8 cellular contexts compared by ENCODE assay signal in the genomic region with DNA sequence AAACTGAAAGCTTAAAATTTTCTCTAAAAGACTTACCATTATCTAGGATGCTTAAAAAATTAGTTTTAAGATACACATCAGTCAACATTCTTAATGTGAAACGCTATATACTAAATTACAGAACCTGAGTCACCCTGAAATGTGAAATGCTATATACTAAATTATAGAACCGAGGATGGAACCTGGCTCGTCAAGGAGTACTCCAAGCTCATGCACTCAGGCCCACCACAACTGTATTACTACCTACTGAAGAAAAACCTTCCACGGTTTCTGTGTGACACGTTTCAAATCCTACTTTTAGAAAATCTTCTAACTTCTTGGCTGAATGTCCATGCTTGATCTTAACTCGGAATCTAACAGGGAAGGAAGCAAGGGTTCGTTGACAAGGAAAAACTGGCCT. TPM values are rescaled to one million over a fixed set of nuclear protein-coding genes. Genes with fewer than 3 reads are reported as not detected.
A peak's percentile ranks its signal among the peaks of the same experiment; 100 is the strongest.
DNase-seq lines count a peak whose midpoint lies in the region; TF ChIP-seq lines count a peak whose summit lies in the region.

No MANE protein-coding gene starts in this region.

- H3K27ac ChIP-seq in esophagus muscularis mucosa (replicated peaks in 1 of 4) = peak overlapping the region; percentile 93 to 94 (median 94)

- TF ChIP-seq POLR2A in esophagus muscularis mucosa (IDR thresholded peaks at IDR 0.05; ENCODE audit: low read depth) = no peak

- H3K4me1 ChIP-seq in esophagus muscularis mucosa = peaks cover 30 to 68% (median 60%) of the 10 kb centered on the region in 4 donors

- no peak for TF ChIP-seq CTCF in esophagus muscularis mucosa (IDR thresholded peaks at IDR 0.05)
- TF ChIP-seq CTCF in retinal pigment epithelial cell (conservative IDR thresholded peaks at IDR 0.05; ENCODE audit: low read depth, low read length) = no peak
- TF ChIP-seq CTCF in GM10248 (IDR thresholded peaks at IDR 0.05; ENCODE audit: control extremely low read depth, extremely low read depth, low read depth, missing control alignments) = no peak

- H3K9me3 ChIP-seq in esophagus muscularis mucosa = no peaks in the 10 kb centered on the region

- DNase-seq in RPMI7951 (ENCODE audit: low read depth) (peak; percentile 2), esophagus muscularis mucosa (ENCODE audit: extremely low spot score) (no peak), retinal pigment epithelial cell (ENCODE audit: low read depth) (no peak), NCI-H2029 treated with DMSO at 0.1 percent for 48 hours (lab: John Stamatoyannopoulos, UW) (no peak), KBM-7 (no peak), SIG-M5 (lab: John Stamatoyannopoulos, UW) (no peak), GM10248 (ENCODE audit: extremely low spot score) (no peak)

- H3K4me3 ChIP-seq in GM08714 (ENCODE audit: low read length) (peak overlapping the region; percentile 89), esophagus muscularis mucosa (peak overlapping the region; percentile 75 to 94 (median 87)), retinal pigment epithelial cell (ENCODE audit: low read length) (peak overlapping the region; percentile 87)

- WGBS in esophagus muscularis mucosa = 16% methylated on average over 7 of the region's 7 CpGs

- no peak for TF ChIP-seq EP300 in esophagus muscularis mucosa (IDR thresholded peaks at IDR 0.05)

- POLR2A ChIA-PET in GM10248 (lab: Yijun Ruan, JAX) = no interaction called here

- H3K27me3 ChIP-seq in esophagus muscularis mucosa = no peaks in the 10 kb centered on the region

- CTCF ChIA-PET in GM10248 (lab: Yijun Ruan, JAX) = interaction anchor here (1.0 to 2.9 kb wide), 7 partner anchors 10 to 715 kb away, joined by 3 to 7 read pairs (median 4); no protein-coding TSS in a partner anchor

- in situ Hi-C loops in KBM-7 (cut with MboI; ENCODE audit: low pct_unique_long_range_greater_than_20kb, low sequenced_read_pairs) = no loop called here

- intact Hi-C loops in esophagus muscularis mucosa (cut with DNase I) = loop anchor here (5.0 kb wide), 1 partner anchor 91 kb away; the partner anchor contains the start of genes CEBPZ and NDUFAF7

- no peaks in the 10 kb centered on the region for H3K36me3 ChIP-seq in esophagus muscularis mucosa

RNA-seq across cellular contexts. Expression of gene PRKD3, which starts 1.5 kb away (rescaled TPM):
- 94.0 and 96.4 TPM in 2 replicates for total RNA-seq in RPMI7951 (2014; rRNA removed; shearing (Covaris generic))
- 10 to 100 TPM; 31.8 to 47.3 (median 36.3) TPM for total RNA-seq in esophagus muscularis mucosa

RNA-seq across cellular contexts. Expression of gene QPCT, which starts 21.3 kb away (rescaled TPM):
- total RNA-seq in RPMI7951 (2014; rRNA removed; shearing (Covaris generic)) = 126 and 137 TPM in 2 replicates
- total RNA-seq in esophagus muscularis mucosa = 1 to 10 TPM; 1.2 to 5.1 (median 4.0) TPM

Comparison
In these comparisons a context has a peak if more than half of its experiments do, and no peak if none do; other contexts are left out.
1. RNA of gene QPCT, which starts 21.3 kb away (total RNA-seq): 126 to 137 TPM in RPMI7951; 1.2 to 5.1 TPM in esophagus muscularis mucosa; every median in the first group is over 10 times any median in the second.
2. Peak in every context shown above with its lines, with median percentiles within 50 percentile points of each other: H3K4me3 ChIP-seq.